Comparison of ENCODE assay signal across 22 cellular contexts in the genomic region with DNA sequence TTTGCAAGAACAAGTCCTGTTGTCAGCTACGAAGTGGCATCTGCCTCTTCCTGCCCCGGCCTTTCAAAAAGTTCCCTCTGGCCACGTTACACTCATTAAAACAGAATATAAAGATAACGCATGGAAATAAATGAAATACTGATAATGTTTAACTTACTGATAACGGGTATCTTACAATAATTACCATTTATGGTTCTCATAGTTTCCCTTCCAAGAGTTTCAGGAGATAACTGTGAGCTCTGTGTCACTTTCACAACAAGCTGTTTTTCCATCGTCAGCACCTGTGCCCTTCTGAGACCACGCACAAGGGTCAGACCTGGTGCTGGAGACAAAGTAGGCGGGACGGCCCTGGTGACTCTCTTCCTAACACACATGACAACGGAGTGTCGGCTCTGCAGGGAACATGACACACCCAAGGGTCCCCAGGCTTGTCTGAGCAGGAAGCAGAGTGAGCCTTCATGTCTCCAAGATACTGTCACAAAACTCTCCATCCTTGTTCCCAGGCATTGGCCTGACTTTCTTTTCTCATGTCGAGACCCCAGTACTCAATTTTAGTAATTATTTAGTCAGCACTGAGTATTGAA.
DNase-seq lines count a peak whose midpoint lies in the region; ATAC-seq, FAIRE-seq and TF ChIP-seq lines count a peak whose summit lies in the region.
"Had no signal": no experiment of that assay in that cellular context is flagged by ENCODE, and none has a peak within 500 bp of the region (broad histone marks: within the 10 kb centered on the region; RNA-seq: fewer than 3 reads in every experiment).

No MANE protein-coding gene starts in this region.

- in situ Hi-C loops in HepG2 (cut with HindIII; ENCODE audit: extremely low pct_ligation_motif_present, low pct_unique_long_range_greater_than_20kb), result no loop called here

- H4K20me1 ChIP-seq in HepG2 (ENCODE audit: insufficient read depth, low read length), result no peaks in the 10 kb centered on the region

- WGBS in HepG2 (ENCODE audit: low lambda C conversion rate), result 24% methylated on average over 12 of the region's 12 CpGs
- 56% methylated on average over 12 of the region's 12 CpGs for WGBS in right lobe of liver (ENCODE audit: insufficient coverage, low coverage, low lambda C conversion rate, missing lambda C conversion rate)
- WGBS in urinary bladder, result 63% methylated on average over 12 of the region's 12 CpGs

- H3K9me3 Mint-ChIP-seq in mesothelial cell of epicardium, result no peaks in the 10 kb centered on the region
- H3K9me3 Mint-ChIP-seq in CD14-positive monocyte, result peaks cover 0 to 12% (median 6%) of the 10 kb centered on the region in 7 donors
- no peaks in the 10 kb centered on the region for H3K9me3 Mint-ChIP-seq in activated CD4-positive, alpha-beta T cell treated with anti-CD3 and anti-CD28 coated beads for 36 hours (ENCODE audit: low read depth)
- H3K9me3 Mint-ChIP-seq: activated T-cell treated with anti-CD3 and anti-CD28 coated beads, Interleukin-2, amount 50 U/mL, for 24 hours had no signal

- ATAC-seq in HepG2, result no peak
- no peak for ATAC-seq in right lobe of liver
- ATAC-seq in GM21423 (IDR thresholded peaks at IDR 0.05; ENCODE audit: unreplicated experiment), result no peak
- ATAC-seq in activated CD4-positive, alpha-beta T cell treated with anti-CD3 and anti-CD28 coated beads for 36 hours, result no peak
- ATAC-seq: GM12878 had no signal

- TF ChIP-seq POLR2A in HepG2 (IDR thresholded peaks at IDR 0.05; ENCODE audit: insufficient read depth in 1 of 2, low read depth in 2 of 2, low read length in 2 of 2), result no peak
- TF ChIP-seq POLR2A in right lobe of liver (IDR thresholded peaks at IDR 0.05), result no peak

- intact Hi-C loops in HepG2 (cut with micrococcal nuclease; ENCODE audit: unreplicated experiment), result no loop called here
- intact Hi-C loops in right lobe of liver (cut with DNase I), result no loop called here
- intact Hi-C loops in CD14-positive monocyte (cut with micrococcal nuclease), result no loop called here
- intact Hi-C loops in activated CD4-positive, alpha-beta T cell treated with anti-CD3 and anti-CD28 coated beads for 36 hours (cut with DNase I, micrococcal nuclease), result no loop called here

- H3K4me3 ChIP-seq in HepG2 (replicated peaks in 1 of 3; ENCODE audit: insufficient read depth in 1 of 3, low read depth in 2 of 3, low read length in 3 of 3) (no peak overlapping the region), right lobe of liver (no peak overlapping the region), urinary bladder (ENCODE audit: low read depth, low read length) (no peak overlapping the region)
- H3K4me3 ChIP-seq: GM12878, lower lobe of right lung, vagina had no signal

- TF ChIP-seq RAD21 in HepG2 (CRISPR knock-in tag; IDR thresholded peaks at IDR 0.05), result no peak

- no peak for FAIRE-seq in HepG2 (lab: Jason Lieb, UNC)
- FAIRE-seq: GM12878, kidney had no signal

- H3K27me3 ChIP-seq in HepG2 (ENCODE audit: control insufficient read depth in 1 of 2, insufficient read depth in 2 of 2, low read length in 2 of 2), result peaks cover 7 to 78% of the 10 kb centered on the region in 2 experiments
- H3K27me3 ChIP-seq in right lobe of liver, result no peaks in the 10 kb centered on the region
- H3K27me3 ChIP-seq: vagina had no signal

- H3K4me1 ChIP-seq in HepG2 (ENCODE audit: insufficient read depth, low read length), result peaks cover 3% of the 10 kb centered on the region; the same call in 1 of the 2 replicates
- H3K4me1 ChIP-seq in right lobe of liver, result no peaks in the 10 kb centered on the region
- H3K4me1 ChIP-seq in urinary bladder (ENCODE audit: insufficient read depth), result no peaks in the 10 kb centered on the region
- H3K4me1 ChIP-seq: lower lobe of right lung had no signal

- H3K27ac ChIP-seq in HepG2 (ENCODE audit: extremely low read length, insufficient read depth, low read length) (no peak overlapping the region), right lobe of liver (no peak overlapping the region), VCaP (peak overlapping the region; percentile 38; the same call in 1 of the 2 replicates), urinary bladder (ENCODE audit: low read depth) (peak overlapping the region; percentile 77)
- H3K27ac ChIP-seq: lower lobe of right lung, vagina had no signal

- H3K36me3 ChIP-seq in HepG2 (replicated peaks in 1 of 2; ENCODE audit: control insufficient read depth in 1 of 2, insufficient read depth in 2 of 2, low read length in 2 of 2) (no peaks in the 10 kb centered on the region), right lobe of liver (no peaks in the 10 kb centered on the region), urinary bladder (ENCODE audit: insufficient read depth) (no peaks in the 10 kb centered on the region)
- H3K36me3 ChIP-seq: lower lobe of right lung, vagina had no signal

- H3K27ac Mint-ChIP-seq in mesothelial cell of epicardium, result peak overlapping the region; percentile 47
- no peak overlapping the region for H3K27ac Mint-ChIP-seq in CD14-positive monocyte
- no peak overlapping the region for H3K27ac Mint-ChIP-seq in activated CD4-positive, alpha-beta T cell treated with anti-CD3 and anti-CD28 coated beads for 36 hours
- H3K27ac Mint-ChIP-seq: activated T-cell treated with anti-CD3 and anti-CD28 coated beads, Interleukin-2, amount 50 U/mL, for 24 hours had no signal

- DNase-seq in HepG2 (ENCODE audit: low spot score), result no peak
- no peak for DNase-seq in right lobe of liver
- DNase-seq in mesothelial cell of epicardium (ENCODE audit: low spot score in 2 of 2, unreplicated experiment in 2 of 2), result no peak
- no peak for DNase-seq in CD14-positive monocyte (ENCODE audit: low spot score)
- DNase-seq in activated CD4-positive, alpha-beta T cell treated with anti-CD3 and anti-CD28 coated beads for 36 hours, result no peak
- DNase-seq: activated CD4-positive, alpha-beta T cell treated with anti-CD3 and anti-CD28 coated beads for 1 hour; activated naive CD4-positive, alpha-beta T cell treated with Interleukin-2 at 50 U/mL for 16 hours; activated T-cell treated with anti-CD3 and anti-CD28 coated beads, Interleukin-2, amount 50 U/mL, for 24 hours; COR-L47; effector CD8-positive, alpha-beta T cell; kidney; NCI-H1417 treated with DMSO at 0.1 percent for 48 hours; NCI-H82; OCI-M1; SHP77 treated with DMSO at 0.1 percent for 48 hours; stimulated activated CD4-positive, alpha-beta T cell treated with anti-CD3 and anti-CD28 coated beads, Interleukin-1b, Interleukin-23, amount 100 ng/mL, for 48 hours had no signal

- H2AFZ ChIP-seq in HepG2 (ENCODE audit: low read length), result no peak overlapping the region

- H3K36me3 Mint-ChIP-seq in mesothelial cell of epicardium (no peaks in the 10 kb centered on the region), CD14-positive monocyte (no peaks in the 10 kb centered on the region)
- no peaks in the 10 kb centered on the region for H3K36me3 Mint-ChIP-seq in activated CD4-positive, alpha-beta T cell treated with anti-CD3 and anti-CD28 coated beads for 36 hours (ENCODE audit: low read depth)

- H3K4me3 Mint-ChIP-seq in mesothelial cell of epicardium (no peak overlapping the region), CD14-positive monocyte (no peak overlapping the region)
- no peak overlapping the region for H3K4me3 Mint-ChIP-seq in activated CD4-positive, alpha-beta T cell treated with anti-CD3 and anti-CD28 coated beads for 36 hours
- H3K4me3 Mint-ChIP-seq: activated T-cell treated with anti-CD3 and anti-CD28 coated beads, Interleukin-2, amount 50 U/mL, for 24 hours had no signal

- BruUV-seq in HepG2 (replicated peaks; lab: Mats Ljungman, UMichigan), result no TSS peak

- TF ChIP-seq EP300 in HepG2 (IDR thresholded peaks at IDR 0.05; ENCODE audit: low read depth in 2 of 2, low read length in 2 of 2), result no peak
- TF ChIP-seq EP300 in HepG2 (CRISPR knock-in tag; IDR thresholded peaks at IDR 0.05; ENCODE audit: borderline replicate concordance), result no peak

- H3K27me3 Mint-ChIP-seq in mesothelial cell of epicardium (ENCODE audit: low read depth) (no peaks in the 10 kb centered on the region), CD14-positive monocyte (ENCODE audit: low read depth in 3 of 3) (peaks cover 9 to 12% (median 12%) of the 10 kb centered on the region in 3 donors)
- H3K27me3 Mint-ChIP-seq in activated CD4-positive, alpha-beta T cell treated with anti-CD3 and anti-CD28 coated beads for 36 hours, result peaks cover 3% of the 10 kb centered on the region

- H3K4me1 Mint-ChIP-seq in mesothelial cell of epicardium (peaks cover 54% of the 10 kb centered on the region), CD14-positive monocyte (no peaks in the 10 kb centered on the region)
- no peaks in the 10 kb centered on the region for H3K4me1 Mint-ChIP-seq in activated CD4-positive, alpha-beta T cell treated with anti-CD3 and anti-CD28 coated beads for 36 hours

- POLR2A ChIA-PET in HepG2 (lab: Yijun Ruan, JAX), result no interaction called here
- POLR2A ChIA-PET in activated CD4-positive, alpha-beta T cell treated with anti-CD3 and anti-CD28 coated beads for 36 hours (lab: Charles Lee), result no interaction called here

- TF ChIP-seq CTCF in HepG2 (CRISPR knock-in tag; IDR thresholded peaks at IDR 0.05) (no peak), right lobe of liver (IDR thresholded peaks at IDR 0.05) (no peak), VCaP (conservative IDR thresholded peaks at IDR 0.05) (no peak), mesothelial cell of epicardium (IDR thresholded peaks at IDR 0.05; ENCODE audit: unreplicated experiment) (no peak), CD14-positive monocyte (IDR thresholded peaks at IDR 0.05) (no peak)

- H3K79me2 ChIP-seq in HepG2 (ENCODE audit: insufficient read depth, low read length), result no peaks in the 10 kb centered on the region

- H3K9me3 ChIP-seq in HepG2 (ENCODE audit: low read length) (no peaks in the 10 kb centered on the region), right lobe of liver (no peaks in the 10 kb centered on the region)
- H3K9me3 ChIP-seq: lower lobe of right lung, vagina had no signal

- no peak overlapping the region for H3K4me2 ChIP-seq in HepG2 (ENCODE audit: low read depth, low read length)

- CTCF ChIA-PET in HepG2 (lab: Yijun Ruan, JAX; ENCODE audit: low intra/inter-chr PET ratio, low total read pairs), result no interaction called here
- CTCF ChIA-PET in activated CD4-positive, alpha-beta T cell treated with anti-CD3 and anti-CD28 coated beads for 36 hours (lab: Charles Lee), result no interaction called here

- H3K9ac ChIP-seq in HepG2 (ENCODE audit: insufficient read depth, low read depth, low read length), result no peak overlapping the region

TF ChIP-seq in HepG2, 621 proteins besides CTCF, POLR2A, EP300 and RAD21:
- TF ChIP-seq EZH2 (conservative IDR thresholded peaks at IDR 0.05; ENCODE audit: low read depth, low read length) (peak; percentile 92), MXD4 (CRISPR knock-in tag; IDR thresholded peaks at IDR 0.05) (no peak)

Comparison
In these comparisons a context has a peak if more than half of its experiments do, and no peak if none do; other contexts are left out.
1. H3K27ac ChIP-seq: peak in VCaP (single experiment) and urinary bladder (single experiment); none in HepG2 (single experiment) and right lobe of liver (0 of 3).